Comparison of ENCODE assay signal across 10 cellular contexts in genomic region chr21:43884861-43885370, GRCh38. TPM values are rescaled to one million over a fixed set of nuclear protein-coding genes. Genes with fewer than 3 reads are reported as not detected.
DNase-seq lines count a peak whose midpoint lies in the region; ATAC-seq, FAIRE-seq and TF ChIP-seq lines count a peak whose summit lies in the region.
"Had no signal": no experiment of that assay in that cellular context is flagged by ENCODE, and none has a peak within 500 bp of the region (broad histone marks: within the 10 kb centered on the region; RNA-seq: fewer than 3 reads in every experiment).

No MANE protein-coding gene starts in this region.

- TF ChIP-seq POLR2A in esophagus squamous epithelium (IDR thresholded peaks at IDR 0.05) (no peak), GM12892 (IDR thresholded peaks at IDR 0.05; ENCODE audit: low read depth, low read length) (no peak)

- peaks cover 26% of the 10 kb centered on the region for H3K36me3 Mint-ChIP-seq in Caco-2 (ENCODE audit: insufficient read depth, unreplicated experiment)

- H3K9me3 Mint-ChIP-seq in Caco-2 (ENCODE audit: unreplicated experiment), result no peaks in the 10 kb centered on the region

- no peak for ATAC-seq in RWPE2 (ENCODE audit: low read depth)
- ATAC-seq in HG03159 (IDR thresholded peaks at IDR 0.05; ENCODE audit: unreplicated experiment), result no peak

- peak overlapping the region; percentile 94 for H3K27ac Mint-ChIP-seq in Caco-2 (ENCODE audit: unreplicated experiment)

- H3K4me3 Mint-ChIP-seq in Caco-2 (ENCODE audit: unreplicated experiment), result peak overlapping the region; percentile 48

- CTCF ChIA-PET in Caco-2 (lab: Charles Lee) (interaction anchor here (0.7 kb wide), 2 partner anchors 40 to 92 kb away, joined by 3 to 4 read pairs; no protein-coding TSS in a partner anchor), HEK293T (lab: Yijun Ruan, JAX) (no interaction called here)

- H3K27ac ChIP-seq in RWPE2 (ENCODE audit: poor library complexity, severe bottlenecking) (peak overlapping the region; percentile 18), esophagus squamous epithelium (peak overlapping the region in 3 of 4 donors; percentile 54 to 67 (median 67))

- H3K27me3 ChIP-seq in Caco-2 (replicated peaks; ENCODE audit: control insufficient read depth, insufficient read depth, low read length) (no peaks in the 10 kb centered on the region), RWPE2 (ENCODE audit: insufficient read depth, poor library complexity, severe bottlenecking) (no peaks in the 10 kb centered on the region), esophagus squamous epithelium (no peaks in the 10 kb centered on the region)

- H3K4me1 ChIP-seq in Caco-2 (peaks cover 20% of the 10 kb centered on the region), RWPE2 (ENCODE audit: insufficient read depth, poor library complexity, severe bottlenecking) (peaks cover 7% of the 10 kb centered on the region), esophagus squamous epithelium (peaks cover 25 to 51% (median 29%) of the 10 kb centered on the region in 3 donors)

- no peak for FAIRE-seq in GM12892 (lab: Jason Lieb, UNC)
- FAIRE-seq: urothelium cell line had no signal

- DNase-seq in Caco-2 (no peak), RWPE2 (ENCODE audit: low spot score) (peak; percentile 60), esophagus squamous epithelium (lab: John Stamatoyannopoulos, UW) (no peak), posterior vena cava (ENCODE audit: low spot score) (peak; percentile 76), GM12892 (ENCODE audit: insufficient read length) (no peak), HEK293T (ENCODE audit: extremely low spot score) (no peak)
- DNase-seq in stimulated activated CD4-positive, alpha-beta T cell treated with anti-CD3 and anti-CD28 coated beads, Interleukin-15, amount 100 ng/mL, for 24 hours, result no peak
- DNase-seq: central memory CD4-positive, alpha-beta T cell had no signal

- no peak for TF ChIP-seq CTCF in Caco-2 (IDR thresholded peaks at IDR 0.05; ENCODE audit: insufficient read depth in 1 of 2, low read depth in 1 of 2, low read length in 1 of 2, severe bottlenecking in 1 of 2, unreplicated experiment in 1 of 2)
- TF ChIP-seq CTCF in RWPE2 (IDR thresholded peaks at IDR 0.05; ENCODE audit: poor library complexity, severe bottlenecking), result no peak
- no peak for TF ChIP-seq CTCF in esophagus squamous epithelium (IDR thresholded peaks at IDR 0.05)

- intact Hi-C loops in Caco-2 (cut with micrococcal nuclease; ENCODE audit: unreplicated experiment) (no loop called here), esophagus squamous epithelium (cut with DNase I) (no loop called here), posterior vena cava (cut with DNase I) (loop anchor here in 1 of 2 donors (5.0 kb wide), 1 partner anchor 62 kb away; no protein-coding TSS in a partner anchor)

- H3K9me3 ChIP-seq in Caco-2, result 0 out of 2 replicates have a peak, but pooled peaks cover 3% of the 10 kb centered on the region
- H3K9me3 ChIP-seq in RWPE2 (ENCODE audit: severe bottlenecking), result no peaks in the 10 kb centered on the region
- H3K9me3 ChIP-seq in esophagus squamous epithelium, result no peaks in the 10 kb centered on the region

- peaks cover 7% of the 10 kb centered on the region for H3K4me1 Mint-ChIP-seq in Caco-2 (ENCODE audit: low read depth, unreplicated experiment)

- H3K27me3 Mint-ChIP-seq in Caco-2 (ENCODE audit: insufficient read depth, unreplicated experiment), result no peaks in the 10 kb centered on the region

- H3K4me3 ChIP-seq in Caco-2 (ENCODE audit: low read depth, low read length) (no peak overlapping the region), RWPE2 (ENCODE audit: severe bottlenecking) (no peak overlapping the region), esophagus squamous epithelium (no peak overlapping the region)

- POLR2A ChIA-PET in Caco-2 (lab: Charles Lee) (no interaction called here), HEK293T (lab: Yijun Ruan, JAX) (no interaction called here)

- H3K36me3 ChIP-seq in Caco-2 (ENCODE audit: control insufficient read depth, insufficient read depth, low read length) (no peaks in the 10 kb centered on the region; the same call in 1 of the 2 replicates), RWPE2 (ENCODE audit: low read depth) (0 out of 2 replicates have a peak, but pooled peaks cover 3% of the 10 kb centered on the region), esophagus squamous epithelium (peaks cover 0 to 34% (median 0%) of the 10 kb centered on the region in 3 donors)

- whole genome bisulfite sequencing in esophagus squamous epithelium, 2 donors, result 63 to 69% methylated on average over 12 to 14 of the region's 16 CpGs

- no TSS peak for BruUV-seq in Caco-2 (replicated peaks; lab: Mats Ljungman, UMichigan)

TF ChIP-seq in HEK293T, 16 proteins besides CTCF, POLR2A, EP300 and RAD21:
- TF ChIP-seq CTBP1 (IDR thresholded peaks at IDR 0.05; ENCODE audit: borderline replicate concordance) (no peak), FOXA1 (IDR thresholded peaks at IDR 0.05) (no peak), SP1 (IDR thresholded peaks at IDR 0.05) (no peak), ELF4 (IDR thresholded peaks at IDR 0.05) (no peak), LEF1 (IDR thresholded peaks at IDR 0.05; ENCODE audit: borderline replicate concordance) (no peak), SUZ12 (IDR thresholded peaks at IDR 0.05) (no peak), HDGF (IDR thresholded peaks at IDR 0.05; ENCODE audit: borderline replicate concordance) (no peak), ZNF384 (IDR thresholded peaks at IDR 0.05) (no peak), PKNOX1 (IDR thresholded peaks at IDR 0.05) (no peak), ARNT (IDR thresholded peaks at IDR 0.05) (no peak), FOXK2 (IDR thresholded peaks at IDR 0.05) (no peak), TARDBP (IDR thresholded peaks at IDR 0.05) (no peak), NFRKB (IDR thresholded peaks at IDR 0.05) (no peak), L3MBTL2 (conservative IDR thresholded peaks at IDR 0.05) (no peak), FOXM1 (IDR thresholded peaks at IDR 0.05; ENCODE audit: borderline replicate concordance) (no peak), BHLHE40 (IDR thresholded peaks at IDR 0.05; ENCODE audit: borderline replicate concordance) (no peak)

RNA-seq across cellular contexts. Expression of gene AGPAT3, which starts 19.9 kb away (rescaled TPM):
- 61.8 and 65.5 TPM in 2 replicates for total RNA-seq in Caco-2 (2022)
- 10 to 100 TPM; 31.7 to 35.7 (median 33.0) TPM for total RNA-seq in esophagus squamous epithelium
- 10 to 100 TPM; 35.3 to 43.2 TPM for total RNA-seq in posterior vena cava
- polyA plus RNA-seq in GM12892 (2012; ENCODE audit: missing spikeins), result 36.2 TPM

Comparison
In these comparisons a context has a peak if more than half of its experiments do, and no peak if none do; other contexts are left out.
1. DNase-seq: peak in RWPE2 (single experiment) and posterior vena cava (single experiment); none in Caco-2 (0 of 2), esophagus squamous epithelium (single experiment), GM12892 (single experiment), stimulated activated CD4-positive, alpha-beta T cell treated with anti-CD3 and anti-CD28 coated beads, Interleukin-15, amount 100 ng/mL, for 24 hours (single experiment) and HEK293T (single experiment).